ENCODE assay signal across 1 cellular context in the genomic region with DNA sequence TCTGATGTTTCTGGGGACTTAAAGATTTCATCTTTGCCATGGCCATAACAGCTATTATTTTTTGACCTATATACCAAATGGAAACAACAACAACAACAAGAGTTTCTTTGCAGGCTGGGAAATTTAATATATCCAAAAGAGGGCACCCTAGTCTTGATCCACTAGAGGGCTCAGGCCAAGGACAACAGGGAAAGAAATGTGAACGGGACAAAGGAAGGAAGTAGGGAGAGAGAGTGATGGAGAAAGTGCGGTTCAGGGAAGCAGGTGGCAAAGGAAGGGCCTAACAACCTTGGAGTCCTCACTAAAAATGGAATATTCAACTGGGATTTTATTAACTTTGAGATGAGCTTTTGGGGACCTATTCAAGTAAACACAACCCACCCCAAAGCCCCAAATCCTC.
TF ChIP-seq lines count a peak whose summit lies in the region.

No MANE protein-coding gene starts in this region.

TF ChIP-seq in GM23338, 12 proteins besides CTCF, POLR2A, EP300 and RAD21 (continued from another document):
- TF ChIP-seq, protein P1, sequence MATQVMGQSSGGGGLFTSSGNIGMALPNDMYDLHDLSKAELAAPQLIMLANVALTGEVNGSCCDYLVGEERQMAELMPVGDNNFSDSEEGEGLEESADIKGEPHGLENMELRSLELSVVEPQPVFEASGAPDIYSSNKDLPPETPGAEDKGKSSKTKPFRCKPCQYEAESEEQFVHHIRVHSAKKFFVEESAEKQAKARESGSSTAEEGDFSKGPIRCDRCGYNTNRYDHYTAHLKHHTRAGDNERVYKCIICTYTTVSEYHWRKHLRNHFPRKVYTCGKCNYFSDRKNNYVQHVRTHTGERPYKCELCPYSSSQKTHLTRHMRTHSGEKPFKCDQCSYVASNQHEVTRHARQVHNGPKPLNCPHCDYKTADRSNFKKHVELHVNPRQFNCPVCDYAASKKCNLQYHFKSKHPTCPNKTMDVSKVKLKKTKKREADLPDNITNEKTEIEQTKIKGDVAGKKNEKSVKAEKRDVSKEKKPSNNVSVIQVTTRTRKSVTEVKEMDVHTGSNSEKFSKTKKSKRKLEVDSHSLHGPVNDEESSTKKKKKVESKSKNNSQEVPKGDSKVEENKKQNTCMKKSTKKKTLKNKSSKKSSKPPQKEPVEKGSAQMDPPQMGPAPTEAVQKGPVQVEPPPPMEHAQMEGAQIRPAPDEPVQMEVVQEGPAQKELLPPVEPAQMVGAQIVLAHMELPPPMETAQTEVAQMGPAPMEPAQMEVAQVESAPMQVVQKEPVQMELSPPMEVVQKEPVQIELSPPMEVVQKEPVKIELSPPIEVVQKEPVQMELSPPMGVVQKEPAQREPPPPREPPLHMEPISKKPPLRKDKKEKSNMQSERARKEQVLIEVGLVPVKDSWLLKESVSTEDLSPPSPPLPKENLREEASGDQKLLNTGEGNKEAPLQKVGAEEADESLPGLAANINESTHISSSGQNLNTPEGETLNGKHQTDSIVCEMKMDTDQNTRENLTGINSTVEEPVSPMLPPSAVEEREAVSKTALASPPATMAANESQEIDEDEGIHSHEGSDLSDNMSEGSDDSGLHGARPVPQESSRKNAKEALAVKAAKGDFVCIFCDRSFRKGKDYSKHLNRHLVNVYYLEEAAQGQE (IDR thresholded peaks at IDR 0.05; ENCODE audit: unreplicated experiment), result no peak
- TF ChIP-seq ZNF331 (CRISPR knock-in tag; IDR thresholded peaks at IDR 0.05; ENCODE audit: low read depth) (no peak), ZNF114 (CRISPR knock-in tag; IDR thresholded peaks at IDR 0.05) (no peak), CREB1 (CRISPR knock-in tag; IDR thresholded peaks at IDR 0.05; ENCODE audit: low read depth) (no peak), EZH2 (IDR thresholded peaks at IDR 0.05; ENCODE audit: low read depth, unreplicated experiment) (no peak), NANOG (IDR thresholded peaks at IDR 0.05; ENCODE audit: borderline replicate concordance) (no peak), EZH2phosphoT487 (IDR thresholded peaks at IDR 0.05; ENCODE audit: unreplicated experiment) (no peak), JUNB (IDR thresholded peaks at IDR 0.05; ENCODE audit: unreplicated experiment) (no peak), POLR2AphosphoS5 (IDR thresholded peaks at IDR 0.05; ENCODE audit: low read depth) (no peak)
- TF ChIP-seq, protein P2, sequence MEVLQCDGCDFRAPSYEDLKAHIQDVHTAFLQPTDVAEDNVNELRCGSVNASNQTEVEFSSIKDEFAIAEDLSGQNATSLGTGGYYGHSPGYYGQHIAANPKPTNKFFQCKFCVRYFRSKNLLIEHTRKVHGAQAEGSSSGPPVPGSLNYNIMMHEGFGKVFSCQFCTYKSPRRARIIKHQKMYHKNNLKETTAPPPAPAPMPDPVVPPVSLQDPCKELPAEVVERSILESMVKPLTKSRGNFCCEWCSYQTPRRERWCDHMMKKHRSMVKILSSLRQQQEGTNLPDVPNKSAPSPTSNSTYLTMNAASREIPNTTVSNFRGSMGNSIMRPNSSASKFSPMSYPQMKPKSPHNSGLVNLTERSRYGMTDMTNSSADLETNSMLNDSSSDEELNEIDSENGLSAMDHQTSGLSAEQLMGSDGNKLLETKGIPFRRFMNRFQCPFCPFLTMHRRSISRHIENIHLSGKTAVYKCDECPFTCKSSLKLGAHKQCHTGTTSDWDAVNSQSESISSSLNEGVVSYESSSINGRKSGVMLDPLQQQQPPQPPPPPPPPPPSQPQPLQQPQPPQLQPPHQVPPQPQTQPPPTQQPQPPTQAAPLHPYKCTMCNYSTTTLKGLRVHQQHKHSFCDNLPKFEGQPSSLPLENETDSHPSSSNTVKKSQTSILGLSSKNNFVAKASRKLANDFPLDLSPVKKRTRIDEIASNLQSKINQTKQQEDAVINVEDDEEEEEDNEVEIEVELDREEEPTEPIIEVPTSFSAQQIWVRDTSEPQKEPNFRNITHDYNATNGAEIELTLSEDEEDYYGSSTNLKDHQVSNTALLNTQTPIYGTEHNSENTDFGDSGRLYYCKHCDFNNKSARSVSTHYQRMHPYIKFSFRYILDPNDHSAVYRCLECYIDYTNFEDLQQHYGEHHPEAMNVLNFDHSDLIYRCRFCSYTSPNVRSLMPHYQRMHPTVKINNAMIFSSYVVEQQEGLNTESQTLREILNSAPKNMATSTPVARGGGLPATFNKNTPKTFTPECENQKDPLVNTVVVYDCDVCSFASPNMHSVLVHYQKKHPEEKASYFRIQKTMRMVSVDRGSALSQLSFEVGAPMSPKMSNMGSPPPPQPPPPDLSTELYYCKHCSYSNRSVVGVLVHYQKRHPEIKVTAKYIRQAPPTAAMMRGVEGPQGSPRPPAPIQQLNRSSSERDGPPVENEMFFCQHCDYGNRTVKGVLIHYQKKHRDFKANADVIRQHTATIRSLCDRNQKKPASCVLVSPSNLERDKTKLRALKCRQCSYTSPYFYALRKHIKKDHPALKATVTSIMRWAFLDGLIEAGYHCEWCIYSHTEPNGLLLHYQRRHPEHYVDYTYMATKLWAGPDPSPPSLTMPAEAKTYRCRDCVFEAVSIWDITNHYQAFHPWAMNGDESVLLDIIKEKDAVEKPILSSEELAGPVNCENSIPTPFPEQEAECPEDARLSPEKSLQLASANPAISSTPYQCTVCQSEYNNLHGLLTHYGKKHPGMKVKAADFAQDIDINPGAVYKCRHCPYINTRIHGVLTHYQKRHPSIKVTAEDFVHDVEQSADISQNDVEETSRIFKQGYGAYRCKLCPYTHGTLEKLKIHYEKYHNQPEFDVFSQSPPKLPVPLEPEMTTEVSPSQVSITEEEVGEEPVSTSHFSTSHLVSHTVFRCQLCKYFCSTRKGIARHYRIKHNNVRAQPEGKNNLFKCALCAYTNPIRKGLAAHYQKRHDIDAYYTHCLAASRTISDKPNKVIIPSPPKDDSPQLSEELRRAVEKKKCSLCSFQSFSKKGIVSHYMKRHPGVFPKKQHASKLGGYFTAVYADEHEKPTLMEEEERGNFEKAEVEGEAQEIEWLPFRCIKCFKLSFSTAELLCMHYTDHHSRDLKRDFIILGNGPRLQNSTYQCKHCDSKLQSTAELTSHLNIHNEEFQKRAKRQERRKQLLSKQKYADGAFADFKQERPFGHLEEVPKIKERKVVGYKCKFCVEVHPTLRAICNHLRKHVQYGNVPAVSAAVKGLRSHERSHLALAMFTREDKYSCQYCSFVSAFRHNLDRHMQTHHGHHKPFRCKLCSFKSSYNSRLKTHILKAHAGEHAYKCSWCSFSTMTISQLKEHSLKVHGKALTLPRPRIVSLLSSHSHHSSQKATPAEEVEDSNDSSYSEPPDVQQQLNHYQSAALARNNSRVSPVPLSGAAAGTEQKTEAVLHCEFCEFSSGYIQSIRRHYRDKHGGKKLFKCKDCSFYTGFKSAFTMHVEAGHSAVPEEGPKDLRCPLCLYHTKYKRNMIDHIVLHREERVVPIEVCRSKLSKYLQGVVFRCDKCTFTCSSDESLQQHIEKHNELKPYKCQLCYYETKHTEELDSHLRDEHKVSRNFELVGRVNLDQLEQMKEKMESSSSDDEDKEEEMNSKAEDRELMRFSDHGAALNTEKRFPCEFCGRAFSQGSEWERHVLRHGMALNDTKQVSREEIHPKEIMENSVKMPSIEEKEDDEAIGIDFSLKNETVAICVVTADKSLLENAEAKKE (CRISPR knock-in tag; IDR thresholded peaks at IDR 0.05), result no peak
